8 cellular contexts compared by ENCODE assay signal in genomic region chr3:97738761-97739160, GRCh38.
"Had no signal": no experiment of that assay in that cellular context is flagged by ENCODE, and none has a peak within 500 bp of the region (broad histone marks: within the 10 kb centered on the region; RNA-seq: fewer than 3 reads in every experiment).

No MANE protein-coding gene starts in this region.

- H3K4me1 ChIP-seq: HAP-1 had no signal

- DNase-seq: GM23248, GOT3, H7, H9, HCEC 1CT, HFFc6 had no signal

- H3K9me3 Mint-ChIP-seq: H9, HFFc6 had no signal

- H3K4me3 ChIP-seq: GM23248, HAP-1 had no signal

- H3K36me3 ChIP-seq: HAP-1 had no signal

- H3K4me3 Mint-ChIP-seq: H9, HFFc6 had no signal

- H3K27ac ChIP-seq: GM23248 had no signal

- H3K27ac Mint-ChIP-seq: H9, HFFc6 had no signal

- H2AFZ ChIP-seq: GM23248 had no signal

- ATAC-seq: HCT116 had no signal
